ENCODE assay signal across 10 cellular contexts in genomic region chr3:186217820-186218164, GRCh38.
A peak's percentile ranks its signal among the peaks of the same experiment; 100 is the strongest.
DNase-seq lines count a peak whose midpoint lies in the region; ATAC-seq lines count a peak whose summit lies in the region.
"Had no signal": no experiment of that assay in that cellular context is flagged by ENCODE, and none has a peak within 500 bp of the region (broad histone marks: within the 10 kb centered on the region; RNA-seq: fewer than 3 reads in every experiment).

No MANE protein-coding gene starts in this region.

- intact Hi-C loops in right cardiac atrium (cut with DNase I), result no loop called here

- H3K4me3 ChIP-seq in right cardiac atrium (ENCODE audit: low read length), result no peak overlapping the region
- H3K4me3 ChIP-seq in effector memory CD4-positive, alpha-beta T cell (ENCODE audit: insufficient read depth, low read depth, low read length, poor library complexity, severe bottlenecking), result no peak overlapping the region
- H3K4me3 ChIP-seq: thoracic aorta had no signal

- no peaks in the 10 kb centered on the region for H3K9me3 ChIP-seq in right cardiac atrium (ENCODE audit: control insufficient read depth, low read length)
- no peaks in the 10 kb centered on the region for H3K9me3 ChIP-seq in effector memory CD4-positive, alpha-beta T cell (ENCODE audit: control insufficient read depth, low read length)
- H3K9me3 ChIP-seq: thoracic aorta had no signal

- peak overlapping the region; percentile 67 for H3K27ac ChIP-seq in right cardiac atrium (ENCODE audit: low read length)
- no peak overlapping the region for H3K27ac ChIP-seq in effector memory CD4-positive, alpha-beta T cell (ENCODE audit: insufficient read depth, low read length, poor library complexity, severe bottlenecking)
- H3K27ac ChIP-seq: HL-60, thoracic aorta had no signal

- no peaks in the 10 kb centered on the region for H3K4me1 ChIP-seq in right cardiac atrium (ENCODE audit: control insufficient read depth, insufficient read depth, low read length)
- no peaks in the 10 kb centered on the region for H3K4me1 ChIP-seq in effector memory CD4-positive, alpha-beta T cell (ENCODE audit: control insufficient read depth, insufficient read depth, low read length, poor library complexity, severe bottlenecking)

- no peak for DNase-seq in right cardiac atrium
- no peak for DNase-seq in cerebellar nuclear complex (lab: John Stamatoyannopoulos, UW)
- no peak for DNase-seq in effector memory CD4-positive, alpha-beta T cell
- no peak for DNase-seq in activated effector memory CD4-positive, alpha-beta T cell treated with anti-CD3 and anti-CD28 coated beads, Interleukin-2, amount 50 U/mL, for 16 hours
- DNase-seq in activated CD4-positive, alpha-beta T cell treated with anti-CD3 and anti-CD28 coated beads for 4 hours, result no peak

- WGBS in right cardiac atrium, result 71% methylated on average over 1 of the region's 1 CpG

- no peaks in the 10 kb centered on the region for H3K36me3 ChIP-seq in effector memory CD4-positive, alpha-beta T cell (ENCODE audit: control insufficient read depth, insufficient read depth, low read length)
- H3K36me3 ChIP-seq: thoracic aorta had no signal

- peak; percentile 86 for ATAC-seq in GM18520 (IDR thresholded peaks at IDR 0.05; ENCODE audit: unreplicated experiment)
- peak; percentile 81 for ATAC-seq in GM21528 (IDR thresholded peaks at IDR 0.05; ENCODE audit: low FRiP score, unreplicated experiment)
- ATAC-seq in HG03565 (IDR thresholded peaks at IDR 0.05; ENCODE audit: unreplicated experiment), result peak; percentile 92
- ATAC-seq in right cardiac atrium, result peak; percentile 22 to 45

- H3K27me3 ChIP-seq in right cardiac atrium (ENCODE audit: control insufficient read depth, insufficient read depth), result no peaks in the 10 kb centered on the region
- no peaks in the 10 kb centered on the region for H3K27me3 ChIP-seq in effector memory CD4-positive, alpha-beta T cell (replicated peaks; ENCODE audit: control insufficient read depth, insufficient read depth, low read length, poor library complexity, severe bottlenecking)

Comparison
In these comparisons a context has a peak if more than half of its experiments do, and no peak if none do; other contexts are left out.
1. ATAC-seq: peak in every context shown above with its lines; median percentile 92 in HG03565; 86 in GM18520; 81 in GM21528; 34 in right cardiac atrium.